In the genomic region with DNA sequence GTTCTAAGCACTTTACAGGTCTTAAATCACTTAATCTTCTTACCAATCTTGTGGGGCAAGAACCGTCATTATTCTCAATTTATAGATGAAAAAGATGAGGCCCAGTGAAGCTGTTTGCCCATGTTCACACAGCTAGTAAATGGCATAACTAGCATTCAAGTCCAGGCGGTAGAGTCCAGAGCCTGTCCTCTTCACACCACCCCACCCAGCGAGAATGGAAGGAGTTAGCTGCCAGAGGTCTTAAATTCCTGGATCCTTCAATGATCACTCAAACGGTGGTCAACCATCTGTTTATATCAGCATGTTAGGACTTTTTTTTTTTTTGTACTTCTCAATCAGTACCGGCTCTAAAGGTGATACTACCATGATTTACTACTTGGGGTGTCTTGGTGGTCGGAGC, we compare ENCODE assay signal across 28 cellular contexts.
"Had no signal": no experiment of that assay in that cellular context is flagged by ENCODE, and none has a peak within 500 bp of the region (broad histone marks: within the 10 kb centered on the region; RNA-seq: fewer than 3 reads in every experiment).

No MANE protein-coding gene starts in this region.

- H3K4me1 Mint-ChIP-seq: activated naive CD8-positive, alpha-beta T cell treated with anti-CD3 and anti-CD28 coated beads, Interleukin-2, amount 10 ng/mL, durations not matched to agents 7 days and 5 days; central memory CD8-positive, alpha-beta T cell; naive B cell; stimulated activated effector memory CD8-positive, alpha-beta T cell treated with anti-CD3 and anti-CD28 coated beads, Interleukin-12 subunit alpha, Interleukin-12 subunit beta, amount 100 ng/mL, for 72 hours had no signal

- H3K9me3 ChIP-seq: breast epithelium, left lung, lower lobe of right lung, mucosa of descending colon, right lobe of liver, upper lobe of left lung had no signal

- H3K4me1 ChIP-seq: left lung, right lobe of liver had no signal

- H3K36me3 Mint-ChIP-seq: activated naive CD4-positive, alpha-beta T cell treated with anti-CD3 and anti-CD28 coated beads, Interleukin-2, amount 10 ng/mL, durations not matched to agents 7 days and 5 days; activated naive CD8-positive, alpha-beta T cell treated with anti-CD3 and anti-CD28 coated beads, Interleukin-2, amount 10 ng/mL, durations not matched to agents 7 days and 5 days; naive B cell; stimulated activated effector memory CD8-positive, alpha-beta T cell treated with anti-CD3 and anti-CD28 coated beads, Interleukin-12 subunit alpha, Interleukin-12 subunit beta, amount 100 ng/mL, for 72 hours had no signal

- H3K27ac Mint-ChIP-seq: activated naive CD4-positive, alpha-beta T cell treated with anti-CD3 and anti-CD28 coated beads, Interleukin-2, amount 10 ng/mL, durations not matched to agents 7 days and 5 days; activated naive CD8-positive, alpha-beta T cell treated with anti-CD3 and anti-CD28 coated beads, Interleukin-2, amount 10 ng/mL, durations not matched to agents 7 days and 5 days; naive B cell; stimulated activated effector memory CD8-positive, alpha-beta T cell treated with anti-CD3 and anti-CD28 coated beads, Interleukin-12 subunit alpha, Interleukin-12 subunit beta, amount 100 ng/mL, for 72 hours; stimulated activated naive CD8-positive, alpha-beta T cell treated with anti-CD3 and anti-CD28 coated beads, Interleukin-15, Interleukin-2, amounts not matched to agents 100 ng/mL and 50 ng/mL, for 24 hours; T-helper 2 cell treated with Interferon-gamma antibody and Interleukin-4, amounts not matched to agents 5 μg/mL and 100 μg/mL, for 36 hours had no signal

- H3K4me3 ChIP-seq: breast epithelium, left lung, lower lobe of right lung, mucosa of descending colon, right lobe of liver, upper lobe of left lung had no signal

- DNase-seq: activated CD4-positive, alpha-beta T cell treated with anti-CD3 and anti-CD28 coated beads for 48 hours; activated CD4-positive, alpha-beta T cell treated with anti-CD3 and anti-CD28 coated beads, Interleukin-2, amount 50 U/mL, for 48 hours; activated CD8-positive, alpha-beta memory T cell treated with anti-CD3 and anti-CD28 coated beads for 24 hours; activated gamma-delta T cell; activated naive CD4-positive, alpha-beta T cell treated with anti-CD3 and anti-CD28 coated beads, Interleukin-2, amount 10 ng/mL, durations not matched to agents 7 days and 5 days; activated naive CD8-positive, alpha-beta T cell treated with anti-CD3 and anti-CD28 coated beads, Interleukin-2, amount 10 ng/mL, durations not matched to agents 7 days and 5 days; activated T-cell treated with anti-CD3 and anti-CD28 coated beads, Interleukin-2, amount 50 U/mL, for 1 hour; dermis blood vessel endothelial cell; effector CD4-positive, alpha-beta T cell; glutamatergic neuron; left lung; lower lobe of right lung; mesenchymal stem cell; mucosa of descending colon; naive B cell; right lobe of liver; small intestine; stimulated activated CD4-positive, alpha-beta T cell treated with anti-CD3 and anti-CD28 coated beads, Interleukin-4, amount 100 ng/mL, for 24 hours; substantia nigra; T-helper 1 cell; upper lobe of left lung had no signal

- H3K27me3 ChIP-seq: breast epithelium, left lung, right lobe of liver, upper lobe of left lung had no signal

- H3K9ac ChIP-seq: parathyroid adenoma had no signal

- H3K9me3 Mint-ChIP-seq: activated naive CD4-positive, alpha-beta T cell treated with anti-CD3 and anti-CD28 coated beads, Interleukin-2, amount 10 ng/mL, durations not matched to agents 7 days and 5 days; activated naive CD8-positive, alpha-beta T cell treated with anti-CD3 and anti-CD28 coated beads, Interleukin-2, amount 10 ng/mL, durations not matched to agents 7 days and 5 days; central memory CD8-positive, alpha-beta T cell; naive B cell; stimulated activated effector memory CD8-positive, alpha-beta T cell treated with anti-CD3 and anti-CD28 coated beads, Interleukin-12 subunit alpha, Interleukin-12 subunit beta, amount 100 ng/mL, for 72 hours; stimulated activated naive CD8-positive, alpha-beta T cell treated with anti-CD3 and anti-CD28 coated beads, Interleukin-15, Interleukin-2, amounts not matched to agents 100 ng/mL and 50 ng/mL, for 24 hours; T-helper 2 cell treated with Interferon-gamma antibody and Interleukin-4, amounts not matched to agents 5 μg/mL and 100 μg/mL, for 36 hours had no signal

- H2AFZ ChIP-seq: parathyroid adenoma had no signal

- H3K36me3 ChIP-seq: breast epithelium, left lung, lower lobe of right lung, upper lobe of left lung had no signal

- H3K27ac ChIP-seq: epithelial cell of prostate, left lung, lower lobe of right lung, parathyroid adenoma, right lobe of liver, upper lobe of left lung had no signal

- H3K4me3 Mint-ChIP-seq: activated naive CD4-positive, alpha-beta T cell treated with anti-CD3 and anti-CD28 coated beads, Interleukin-2, amount 10 ng/mL, durations not matched to agents 7 days and 5 days; activated naive CD8-positive, alpha-beta T cell treated with anti-CD3 and anti-CD28 coated beads, Interleukin-2, amount 10 ng/mL, durations not matched to agents 7 days and 5 days; central memory CD8-positive, alpha-beta T cell; naive B cell; stimulated activated effector memory CD8-positive, alpha-beta T cell treated with anti-CD3 and anti-CD28 coated beads, Interleukin-12 subunit alpha, Interleukin-12 subunit beta, amount 100 ng/mL, for 72 hours; stimulated activated naive CD8-positive, alpha-beta T cell treated with anti-CD3 and anti-CD28 coated beads, Interleukin-15, Interleukin-2, amounts not matched to agents 100 ng/mL and 50 ng/mL, for 24 hours; T-helper 2 cell treated with Interferon-gamma antibody and Interleukin-4, amounts not matched to agents 5 μg/mL and 100 μg/mL, for 36 hours had no signal
